8 cellular contexts compared by ENCODE assay signal in the genomic region with DNA sequence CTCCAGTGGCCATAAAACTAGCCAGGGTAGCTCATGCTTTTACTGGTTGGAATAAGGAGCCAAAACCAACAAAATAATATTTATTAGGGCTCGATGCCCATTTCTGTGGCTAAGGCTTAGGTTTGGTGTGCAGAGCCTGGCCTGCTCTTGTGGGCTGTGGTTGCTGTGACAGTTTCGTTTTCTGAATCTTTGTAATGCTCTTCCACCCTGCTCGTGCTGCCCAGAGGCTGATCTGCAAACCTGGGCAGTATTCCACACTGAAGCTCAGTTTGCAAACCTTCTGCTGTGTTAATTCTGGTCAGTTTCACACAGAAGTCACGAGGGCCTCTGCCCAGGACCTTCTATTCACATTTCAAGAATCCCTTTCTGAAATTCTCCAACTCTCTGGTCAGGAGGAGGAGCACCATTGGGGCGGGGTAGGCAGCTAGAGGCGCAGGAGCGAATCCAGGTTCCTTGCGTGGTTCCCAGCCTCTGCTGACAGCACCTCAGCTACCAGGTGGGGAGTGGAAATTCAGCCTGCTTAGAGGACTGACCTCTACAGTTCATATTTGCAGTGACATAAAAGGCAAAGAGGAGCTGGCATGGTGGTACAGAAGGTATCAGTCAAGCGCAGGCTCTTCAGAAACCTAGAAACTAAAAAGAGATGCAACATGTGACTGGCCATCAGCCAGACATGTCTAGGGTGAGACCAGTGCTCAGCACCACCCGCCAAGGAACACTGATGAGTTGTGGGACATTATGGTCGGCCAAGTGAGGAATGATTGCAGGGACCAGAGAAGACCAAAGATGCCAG. TPM values are rescaled to one million over a fixed set of nuclear protein-coding genes. Genes with fewer than 3 reads are reported as not detected.
DNase-seq lines count a peak whose midpoint lies in the region; ATAC-seq, FAIRE-seq and TF ChIP-seq lines count a peak whose summit lies in the region.

No MANE protein-coding gene starts in this region.

- peaks cover 0 to 18% (median 6%) of the 10 kb centered on the region in 3 donors for H3K36me3 ChIP-seq in pancreas

- H3K9me3 Mint-ChIP-seq in central memory CD8-positive, alpha-beta T cell: no peaks in the 10 kb centered on the region

- peak overlapping the region; percentile 33 to 60 (median 44) for H3K27ac ChIP-seq in pancreas

- no peaks in the 10 kb centered on the region for H3K27me3 Mint-ChIP-seq in central memory CD8-positive, alpha-beta T cell

- peaks cover 13 to 16% (median 15%) of the 10 kb centered on the region in 3 donors for H3K4me1 ChIP-seq in pancreas

- intact Hi-C loops in pancreas (cut with DNase I): no loop called here

- 37 to 46% methylated on average over 11 of the region's 11 CpGs for WGBS in pancreas, 2 donors

- H3K27me3 ChIP-seq in pancreas: no peaks in the 10 kb centered on the region

- H3K36me3 Mint-ChIP-seq in central memory CD8-positive, alpha-beta T cell (ENCODE audit: insufficient read depth): peaks cover 14% of the 10 kb centered on the region

- no peak for FAIRE-seq in pancreas (lab: Jason Lieb, UNC)

- peak overlapping the region in 1 of 4 donors; percentile 25 for H3K4me3 ChIP-seq in pancreas

- no peak for TF ChIP-seq CTCF in pancreas (IDR thresholded peaks at IDR 0.05)

- peak overlapping the region; percentile 47 for H3K4me3 Mint-ChIP-seq in central memory CD8-positive, alpha-beta T cell

- peak overlapping the region; percentile 62 for H3K27ac Mint-ChIP-seq in central memory CD8-positive, alpha-beta T cell (ENCODE audit: low read depth)

- ATAC-seq in GM18502 (IDR thresholded peaks at IDR 0.05; ENCODE audit: poor library complexity, unreplicated experiment): peak; percentile 65
- peak; percentile 64 for ATAC-seq in HG02798 (IDR thresholded peaks at IDR 0.05; ENCODE audit: poor library complexity, unreplicated experiment)
- peak; percentile 86 for ATAC-seq in central memory CD8-positive, alpha-beta T cell (replicated peaks; ENCODE audit: extremely low read depth, poor library complexity, severe bottlenecking)
- ATAC-seq in pancreas: peak; percentile 76 to 85 (median 83)

- DNase-seq in central memory CD8-positive, alpha-beta T cell (ENCODE audit: low spot score in 2 of 2): no peak
- DNase-seq in pancreas (peak in 2 of 6 donors; percentile 35 to 45), NCI-H226 (no peak), HCEC 1CT (no peak), NCI-H1048 (lab: John Stamatoyannopoulos, UW) (no peak)
- DNase-seq in activated CD4-positive, alpha-beta T cell treated with anti-CD3 and anti-CD28 coated beads for 48 hours: no peak

- peaks cover 15% of the 10 kb centered on the region for H3K4me1 Mint-ChIP-seq in central memory CD8-positive, alpha-beta T cell

- no peaks in the 10 kb centered on the region for H3K9me3 ChIP-seq in pancreas

RNA-seq across cellular contexts. Expression of a gene that starts 14.3 kb away (rescaled TPM):
- under 1 TPM in 4 of 6 donors, not detected in 2; 0.09 to 0.14 (median 0.11) TPM for total RNA-seq in pancreas
- under 1 TPM; 0.12 to 0.15 TPM for polyA plus RNA-seq in pancreas

RNA-seq across cellular contexts. Expression of a gene that starts 18.9 kb away (rescaled TPM):
- 1 to 10 TPM; 2.1 to 3.5 (median 2.7) TPM for total RNA-seq in pancreas
- 1 to 10 TPM; 1.6 to 2.2 TPM for polyA plus RNA-seq in pancreas

RNA-seq across cellular contexts. Expression of a gene that starts 26.4 kb away (rescaled TPM):
- 10 to 100 TPM; 15.8 to 22.4 (median 18.8) TPM for total RNA-seq in pancreas
- polyA plus RNA-seq in pancreas: 10 to 100 TPM; 29.4 to 40.0 TPM

RNA-seq across cellular contexts. Expression of a gene that starts 38.4 kb away (rescaled TPM):
- under 1 TPM; 0.23 to 0.92 (median 0.56) TPM for total RNA-seq in pancreas
- polyA plus RNA-seq in pancreas: under 1 TPM; 0.54 to 0.91 TPM
